ENCODE assay signal across 2 cellular contexts in genomic region chr19:4582980-4583842, GRCh38.
TF ChIP-seq lines count a peak whose summit lies in the region.

No MANE protein-coding gene starts in this region.

TF ChIP-seq in IMR-90, 13 proteins besides CTCF, POLR2A, EP300 and RAD21:
- TF ChIP-seq RCOR1 (IDR thresholded peaks at IDR 0.05; ENCODE audit: insufficient replicate concordance, low read length), result no peak
- TF ChIP-seq RFX5 (IDR thresholded peaks at IDR 0.05; ENCODE audit: low read depth, low read length), result no peak
- no peak for TF ChIP-seq MAZ (IDR thresholded peaks at IDR 0.05; ENCODE audit: borderline replicate concordance, low read depth, low read length)
- TF ChIP-seq CHD1 (IDR thresholded peaks at IDR 0.05; ENCODE audit: low read depth, low read length), result no peak
- no peak for TF ChIP-seq CEBPB (IDR thresholded peaks at IDR 0.05; ENCODE audit: low read depth, low read length)
- TF ChIP-seq SMC3 (IDR thresholded peaks at IDR 0.05; ENCODE audit: low read depth, low read length), result no peak
- no peak for TF ChIP-seq MXI1 (IDR thresholded peaks at IDR 0.05; ENCODE audit: borderline replicate concordance, low read depth, low read length)
- TF ChIP-seq BHLHE40 (IDR thresholded peaks at IDR 0.05; ENCODE audit: low read depth, low read length), result no peak
- no peak for TF ChIP-seq NFE2L2 (IDR thresholded peaks at IDR 0.05; ENCODE audit: low read depth, low read length)
- TF ChIP-seq ELK1 (IDR thresholded peaks at IDR 0.05; ENCODE audit: borderline replicate concordance, low read depth, low read length), result no peak
- no peak for TF ChIP-seq MAFK (IDR thresholded peaks at IDR 0.05; ENCODE audit: low read depth, low read length)
- no peak for TF ChIP-seq FOS (IDR thresholded peaks at IDR 0.05; ENCODE audit: low read depth, low read length)
- no peak for TF ChIP-seq USF2 (IDR thresholded peaks at IDR 0.05; ENCODE audit: low read depth, low read length)

TF ChIP-seq in K562, 482 proteins besides CTCF, POLR2A, EP300 and RAD21 (continues in another document):
- TF ChIP-seq GTF2F1 (IDR thresholded peaks at IDR 0.05; ENCODE audit: low read depth, low read length) (no peak), NFIC (IDR thresholded peaks at IDR 0.05) (peak; percentile 85), ZSCAN29 (IDR thresholded peaks at IDR 0.05) (no peak), IRF1 (CRISPR knock-in tag; IDR thresholded peaks at IDR 0.05; ENCODE audit: borderline replicate concordance) (no peak), RBM17 (IDR thresholded peaks at IDR 0.05; ENCODE audit: borderline replicate concordance, low read depth, low read length) (no peak), TRIM28 (IDR thresholded peaks at IDR 0.05) (no peak), C11orf30 (IDR thresholded peaks at IDR 0.05; ENCODE audit: low read depth) (no peak), ZBTB43 (CRISPR knock-in tag; IDR thresholded peaks at IDR 0.05) (no peak), KAT8 (IDR thresholded peaks at IDR 0.05; ENCODE audit: low read depth) (no peak), RHOXF2B (CRISPR knock-in tag; conservative IDR thresholded peaks at IDR 0.05) (no peak), THAP12 (CRISPR knock-in tag; IDR thresholded peaks at IDR 0.05) (no peak), XRCC5 (IDR thresholded peaks at IDR 0.05; ENCODE audit: low read depth, low read length) (no peak), KDM5B (IDR thresholded peaks at IDR 0.05; ENCODE audit: insufficient replicate concordance, low read depth, low read length) (no peak), ZKSCAN8 (CRISPR knock-in tag; IDR thresholded peaks at IDR 0.05) (peak; percentile 93), ZNF77 (CRISPR knock-in tag; IDR thresholded peaks at IDR 0.05) (no peak), KDM1A (IDR thresholded peaks at IDR 0.05) (peak in 1 of 2 experiments; percentile 40; a peak in 2 of 4 replicates), HSF4 (CRISPR knock-in tag; IDR thresholded peaks at IDR 0.05; ENCODE audit: borderline replicate concordance) (no peak), HBP1 (CRISPR knock-in tag; IDR thresholded peaks at IDR 0.05) (no peak), HMGXB4 (CRISPR knock-in tag; IDR thresholded peaks at IDR 0.05) (no peak), BCOR (IDR thresholded peaks at IDR 0.05) (peak; percentile 7; the same call in 1 of the 2 replicates), ZNF121 (CRISPR knock-in tag; conservative IDR thresholded peaks at IDR 0.05) (peak; percentile 92), DIDO1 (tag; IDR thresholded peaks at IDR 0.05; ENCODE audit: low read depth) (no peak), FOXA3 (CRISPR knock-in tag; conservative IDR thresholded peaks at IDR 0.05 in 1 of 2, IDR thresholded peaks at IDR 0.05 in 1 of 2) (no peak), HDAC2 (IDR thresholded peaks at IDR 0.05) (no peak), ADNP (tag; IDR thresholded peaks at IDR 0.05) (no peak), ZNF395 (CRISPR knock-in tag; IDR thresholded peaks at IDR 0.05) (no peak), ATF1 (CRISPR knock-in tag; IDR thresholded peaks at IDR 0.05) (no peak), ATF1 (tag; IDR thresholded peaks at IDR 0.05) (no peak), ZNF436 (CRISPR knock-in tag; IDR thresholded peaks at IDR 0.05) (no peak), ARID3A (IDR thresholded peaks at IDR 0.05; ENCODE audit: borderline replicate concordance, low read depth, low read length) (no peak), ZNF699 (CRISPR knock-in tag; IDR thresholded peaks at IDR 0.05; ENCODE audit: insufficient replicate concordance) (no peak), CHD7 (IDR thresholded peaks at IDR 0.05; ENCODE audit: low read depth, low read length) (no peak)
